ENCODE assay signal across 13 cellular contexts in the genomic region with DNA sequence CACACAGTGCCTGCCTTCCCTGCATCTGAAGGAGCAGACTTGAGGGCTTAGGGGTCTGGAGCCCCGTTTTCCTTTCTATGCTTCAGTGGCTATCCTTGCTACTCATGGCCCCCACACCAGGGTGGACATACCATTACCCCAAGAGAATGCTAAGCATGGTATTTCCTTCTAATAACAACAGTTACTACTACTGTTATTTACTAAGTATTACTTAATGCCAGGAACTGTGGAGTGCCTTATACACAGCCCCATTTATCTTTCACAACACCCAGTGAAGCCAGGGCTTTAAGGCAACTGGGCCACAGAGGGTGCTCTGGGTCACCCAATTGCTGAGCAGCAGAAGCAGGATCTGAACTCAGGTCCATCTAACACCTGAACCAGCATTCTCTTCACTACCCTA. TPM values are rescaled to one million over a fixed set of nuclear protein-coding genes. Genes with fewer than 3 reads are reported as not detected.
DNase-seq lines count a peak whose midpoint lies in the region; ATAC-seq, FAIRE-seq and TF ChIP-seq lines count a peak whose summit lies in the region.
"Had no signal": no experiment of that assay in that cellular context is flagged by ENCODE, and none has a peak within 500 bp of the region (broad histone marks: within the 10 kb centered on the region; RNA-seq: fewer than 3 reads in every experiment).

No MANE protein-coding gene starts in this region.

- POLR2A ChIA-PET in HepG2 (lab: Yijun Ruan, JAX): interaction anchor here (0.9 to 1.2 kb wide), 2 partner anchors 11 to 158 kb away, joined by 3 to 8 read pairs; no protein-coding TSS in a partner anchor

- no peaks in the 10 kb centered on the region for H3K79me2 ChIP-seq in mammary epithelial cell (ENCODE audit: insufficient read depth, low read length)
- no peaks in the 10 kb centered on the region for H3K79me2 ChIP-seq in HepG2 (ENCODE audit: insufficient read depth, low read length)

- BruUV-seq in mammary epithelial cell (replicated peaks; lab: Mats Ljungman, UMichigan) (no TSS peak), HepG2 (replicated peaks; lab: Mats Ljungman, UMichigan) (no TSS peak)

- TF ChIP-seq CTCF in mammary epithelial cell (conservative IDR thresholded peaks at IDR 0.05 in 1 of 2, IDR thresholded peaks at IDR 0.05 in 1 of 2; ENCODE audit: extremely low read depth in 1 of 2, insufficient read depth in 1 of 2, low read depth in 1 of 2, low read length in 2 of 2): no peak
- TF ChIP-seq CTCF in HepG2 (CRISPR knock-in tag; IDR thresholded peaks at IDR 0.05): no peak
- no peak for TF ChIP-seq CTCF in tibial artery (IDR thresholded peaks at IDR 0.05)

- H4K20me1 ChIP-seq in mammary epithelial cell (ENCODE audit: insufficient read depth, low read length) (no peaks in the 10 kb centered on the region), HepG2 (ENCODE audit: insufficient read depth, low read length) (no peaks in the 10 kb centered on the region)

- ATAC-seq in HepG2 (no peak), GM19023 (IDR thresholded peaks at IDR 0.05; ENCODE audit: unreplicated experiment) (no peak)
- ATAC-seq: GM12878 had no signal

- WGBS in mammary epithelial cell (ENCODE audit: low coverage, missing lambda C conversion rate): 100% methylated on average over 1 of the region's 1 CpG
- 100% methylated on average over 1 of the region's 1 CpG for WGBS in HepG2 (ENCODE audit: low lambda C conversion rate)

- H3K9me3 ChIP-seq in mammary epithelial cell (replicated peaks; ENCODE audit: insufficient read depth, low read length) (no peaks in the 10 kb centered on the region), HepG2 (ENCODE audit: low read length) (no peaks in the 10 kb centered on the region), tibial artery (no peaks in the 10 kb centered on the region)

- H3K4me2 ChIP-seq in mammary epithelial cell (ENCODE audit: insufficient read depth, low read depth, low read length): peak overlapping the region; percentile 37
- no peak overlapping the region for H3K4me2 ChIP-seq in HepG2 (ENCODE audit: low read depth, low read length)

- no peak for FAIRE-seq in HepG2 (lab: Jason Lieb, UNC)
- FAIRE-seq: GM12878 had no signal

- CTCF ChIA-PET in mammary epithelial cell (lab: Charles Lee; ENCODE audit: low non-redundant PET) (no interaction called here), HepG2 (lab: Yijun Ruan, JAX; ENCODE audit: low intra/inter-chr PET ratio, low total read pairs) (no interaction called here)

- H2AFZ ChIP-seq in mammary epithelial cell (ENCODE audit: low read depth, low read length): no peak overlapping the region
- H2AFZ ChIP-seq in HepG2 (ENCODE audit: low read length): no peak overlapping the region

- no peak for TF ChIP-seq POLR2A in HepG2 (IDR thresholded peaks at IDR 0.05; ENCODE audit: insufficient read depth in 1 of 2, low read depth in 2 of 2, low read length in 2 of 2)

- intact Hi-C loops in mammary epithelial cell (cut with micrococcal nuclease): no loop called here
- intact Hi-C loops in HepG2 (cut with micrococcal nuclease; ENCODE audit: unreplicated experiment): loop anchor here (5.0 kb wide), 1 partner anchor 67 kb away; no protein-coding TSS in a partner anchor
- intact Hi-C loops in tibial artery (cut with DNase I; ENCODE audit: low total_unique reads): no loop called here

- in situ Hi-C loops in mammary epithelial cell (cut with MboI; ENCODE audit: low sequenced_read_pairs in 2 of 2) (no loop called here), HepG2 (cut with HindIII; ENCODE audit: extremely low pct_ligation_motif_present, low pct_unique_long_range_greater_than_20kb) (no loop called here)

- peak overlapping the region; percentile 56 for H3K9ac ChIP-seq in mammary epithelial cell (ENCODE audit: insufficient read depth, low read length)
- H3K9ac ChIP-seq in HepG2 (ENCODE audit: insufficient read depth, low read depth, low read length): no peak overlapping the region

- H3K27ac ChIP-seq in mammary epithelial cell (ENCODE audit: insufficient read depth, low read depth, low read length): peak overlapping the region; percentile 99
- H3K27ac ChIP-seq in HepG2 (ENCODE audit: extremely low read length, insufficient read depth, low read length): peak overlapping the region; percentile 90
- peak overlapping the region; percentile 66 to 77 for H3K27ac ChIP-seq in tibial artery

- no peaks in the 10 kb centered on the region for H3K36me3 ChIP-seq in mammary epithelial cell (ENCODE audit: insufficient read depth, low read length)
- no peaks in the 10 kb centered on the region for H3K36me3 ChIP-seq in HepG2 (replicated peaks in 1 of 2; ENCODE audit: control insufficient read depth in 1 of 2, insufficient read depth in 2 of 2, low read length in 2 of 2)
- no peaks in the 10 kb centered on the region for H3K36me3 ChIP-seq in tibial artery

- peak; percentile 18 for DNase-seq in LHCN-M2 (ENCODE audit: low read depth)
- DNase-seq in mammary epithelial cell: peak; percentile 18
- DNase-seq in HepG2 (ENCODE audit: low spot score): no peak
- DNase-seq in tibial artery: no peak
- no peak for DNase-seq in DMS153 (lab: John Stamatoyannopoulos, UW)
- DNase-seq in cerebellar nuclear complex (lab: John Stamatoyannopoulos, UW): no peak
- no peak for DNase-seq in midbrain (lab: John Stamatoyannopoulos, UW)
- DNase-seq: endodermal cell, KBM-7, NCI-H2171 treated with DMSO at 0.1 percent for 48 hours, nephron progenitor cell had no signal

- H3K4me1 ChIP-seq in mammary epithelial cell (ENCODE audit: insufficient read depth, low read length) (peaks cover 54% of the 10 kb centered on the region), HepG2 (ENCODE audit: insufficient read depth, low read length) (peaks cover 95% of the 10 kb centered on the region), tibial artery (peaks cover 0 to 35% (median 26%) of the 10 kb centered on the region in 4 donors)

- TF ChIP-seq EP300 in HepG2 (IDR thresholded peaks at IDR 0.05; ENCODE audit: low read depth in 2 of 2, low read length in 2 of 2): no peak
- no peak for TF ChIP-seq EP300 in HepG2 (CRISPR knock-in tag; IDR thresholded peaks at IDR 0.05; ENCODE audit: borderline replicate concordance)

- dilution Hi-C loops in mammary epithelial cell (cut with HindIII; ENCODE audit: low sequenced_read_pairs): no loop called here

- H3K27me3 ChIP-seq in mammary epithelial cell (ENCODE audit: insufficient read depth, low read length): no peaks in the 10 kb centered on the region
- H3K27me3 ChIP-seq in HepG2 (ENCODE audit: control insufficient read depth in 1 of 2, insufficient read depth in 2 of 2, low read length in 2 of 2): no peaks in the 10 kb centered on the region
- peaks cover 0 to 14% of the 10 kb centered on the region in 2 donors for H3K27me3 ChIP-seq in tibial artery

- no peak for TF ChIP-seq RAD21 in HepG2 (CRISPR knock-in tag; IDR thresholded peaks at IDR 0.05)

- H3K4me3 ChIP-seq in mammary epithelial cell (replicated peaks in 1 of 3; ENCODE audit: insufficient read depth in 1 of 3, low read depth in 2 of 3, low read length in 3 of 3): no peak overlapping the region
- H3K4me3 ChIP-seq in HepG2 (replicated peaks in 1 of 3; ENCODE audit: insufficient read depth in 1 of 3, low read depth in 2 of 3, low read length in 3 of 3): no peak overlapping the region
- no peak overlapping the region for H3K4me3 ChIP-seq in tibial artery
- H3K4me3 ChIP-seq: GM12878 had no signal

TF ChIP-seq in HepG2, 621 proteins besides CTCF, POLR2A, EP300 and RAD21:
- TF ChIP-seq AHR (CRISPR knock-in tag; IDR thresholded peaks at IDR 0.05): no peak
- TF ChIP-seq PITX1 (CRISPR knock-in tag; IDR thresholded peaks at IDR 0.05): no peak
TF ChIP-seq in HepG2: peak in this region for 0.

RNA-seq across cellular contexts. Expression of a gene that starts 5.8 kb away (rescaled TPM):
- total RNA-seq in LHCN-M2 (2014; rRNA removed) (2.3 and 4.2 TPM in 2 replicates), mammary epithelial cell (10 to 100 TPM in 1 of 2 donors, 1 to 10 TPM in 1; 3.3 to 16.1 TPM), HepG2 (2016; rRNA removed; fragmentation: Illumina TruSeq; extraction: Trizol) (1.3 and 1.5 TPM in 2 replicates)
- polyA plus RNA-seq in LHCN-M2 (2012): 12.6 TPM
- polyA plus RNA-seq in mammary epithelial cell (0.79 TPM), HepG2 (2011; rRNA removed) (8.1 and 8.8 TPM in 2 replicates)
- polyA minus RNA-seq in mammary epithelial cell: not detected
- 0.79 and 0.91 TPM in 2 replicates for total RNA-seq in HepG2 (2016; cell fraction: cytosol; rRNA removed; fragmentation: Illumina TruSeq; extraction: Trizol; ENCODE audit: low read depth)
- total RNA-seq in HepG2 (2016; cell fraction: insoluble cytoplasmic fraction; rRNA removed; fragmentation: Illumina TruSeq; extraction: Trizol): 1.4 and 1.5 TPM in 2 replicates
- 1.9 and 2.0 TPM in 2 replicates for total RNA-seq in HepG2 (2016; cell fraction: membrane; rRNA removed; fragmentation: Illumina TruSeq; extraction: Trizol)
- 0.88 and 0.90 TPM in 2 replicates for total RNA-seq in HepG2 (2016; cell fraction: nucleus; rRNA removed; fragmentation: Illumina TruSeq; extraction: Trizol)
- 3.2 and 4.3 TPM in 2 replicates for polyA plus RNA-seq in HepG2 (2011; cell fraction: cytosol; rRNA removed)
- polyA plus RNA-seq in HepG2 (2011; cell fraction: nucleus; rRNA removed): 2.5 and 2.8 TPM in 2 replicates
- polyA plus RNA-seq in HepG2 (2012): 5.3 and 8.3 TPM in 2 replicates
- 1.0 and 1.2 TPM in 2 replicates for polyA plus RNA-seq in HepG2 (2016; cell fraction: cytosol; fragmentation: Illumina TruSeq; extraction: Trizol; ENCODE audit: low read depth)
- 3.8 and 4.0 TPM in 2 replicates for polyA plus RNA-seq in HepG2 (2016; cell fraction: insoluble cytoplasmic fraction; fragmentation: Illumina TruSeq; extraction: Trizol; ENCODE audit: low read depth)
- polyA plus RNA-seq in HepG2 (2016; cell fraction: membrane; fragmentation: Illumina TruSeq; extraction: Trizol; ENCODE audit: low read depth): 2.8 TPM in 2 replicates
- 2.5 and 3.1 TPM in 2 replicates for polyA plus RNA-seq in HepG2 (2016; cell fraction: nucleus; fragmentation: Illumina TruSeq; extraction: Trizol; ENCODE audit: insufficient read depth, low read depth)
- polyA minus RNA-seq in HepG2 (2011; rRNA and poly(A)+ RNA removed; ENCODE audit: low replicate concordance): 1.1 and 5.5 TPM in 2 replicates
- 2.4 and 3.0 TPM in 2 replicates for polyA minus RNA-seq in HepG2 (2011; cell fraction: cytosol; rRNA and poly(A)+ RNA removed)
- 3.7 and 3.9 TPM in 2 replicates for polyA minus RNA-seq in HepG2 (2011; cell fraction: nucleus; rRNA and poly(A)+ RNA removed)

Comparison
In these comparisons a context has a peak if more than half of its experiments do, and no peak if none do; other contexts are left out.
1. DNase-seq: peak in LHCN-M2 (single experiment) and mammary epithelial cell (single experiment); none in HepG2 (single experiment), tibial artery (0 of 2), DMS153 (single experiment), cerebellar nuclear complex (0 of 2) and midbrain (single experiment).
2. Peak in every context shown above with its lines, with median percentiles within 50 percentile points of each other: H3K27ac ChIP-seq.